ENCODE assay signal across 17 cellular contexts in the genomic region with DNA sequence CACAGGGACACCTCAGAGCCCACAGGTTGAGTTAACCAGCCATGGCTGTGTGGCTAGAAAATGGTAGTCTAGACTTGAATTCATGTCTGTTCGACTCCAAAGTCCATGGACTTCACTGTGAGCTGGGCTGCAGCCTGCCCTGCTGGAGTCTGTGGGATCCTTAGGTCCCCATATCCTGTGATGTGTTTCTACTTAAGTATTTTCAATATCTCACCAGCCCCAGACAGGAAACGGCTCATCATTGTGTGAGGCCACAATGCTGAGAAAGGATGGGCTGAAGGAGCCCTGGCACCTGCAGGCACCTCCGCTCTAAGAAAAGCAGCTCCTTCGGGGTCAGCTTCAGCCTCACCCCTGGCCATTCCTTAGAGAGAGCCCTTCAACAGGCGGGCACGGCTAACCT.
DNase-seq lines count a peak whose midpoint lies in the region; ATAC-seq and TF ChIP-seq lines count a peak whose summit lies in the region.
"Had no signal": no experiment of that assay in that cellular context is flagged by ENCODE, and none has a peak within 500 bp of the region (broad histone marks: within the 10 kb centered on the region; RNA-seq: fewer than 3 reads in every experiment).

No MANE protein-coding gene starts in this region.

- BruUV-seq in A673 (replicated peaks; lab: Mats Ljungman, UMichigan), result no TSS peak

- no peak overlapping the region for H3K27ac ChIP-seq in A673 (ENCODE audit: low read depth, low read length, poor library complexity, severe bottlenecking)
- H3K27ac ChIP-seq in RWPE2 (ENCODE audit: poor library complexity, severe bottlenecking), result no peak overlapping the region
- H3K27ac ChIP-seq: breast epithelium, coronary artery, heart left ventricle, prostate gland, tibial artery had no signal

- H3K36me3 ChIP-seq in A673 (ENCODE audit: insufficient read depth, low read length, poor library complexity, severe bottlenecking) (no peaks in the 10 kb centered on the region), RWPE2 (ENCODE audit: low read depth) (no peaks in the 10 kb centered on the region)
- H3K36me3 ChIP-seq: breast epithelium, prostate gland had no signal

- TF ChIP-seq CTCF in A673 (conservative IDR thresholded peaks at IDR 0.05; ENCODE audit: low read depth, low read length), result no peak
- TF ChIP-seq CTCF in RWPE2 (IDR thresholded peaks at IDR 0.05; ENCODE audit: poor library complexity, severe bottlenecking), result no peak
- TF ChIP-seq CTCF in GM13976 (IDR thresholded peaks at IDR 0.05; ENCODE audit: borderline replicate concordance, control extremely low read depth, extremely low read depth, insufficient read depth, missing control alignments), result no peak

- peak; percentile 41 for DNase-seq in A673 (ENCODE audit: low spot score)
- DNase-seq in ELR (ENCODE audit: low read depth), result peak; percentile 50
- no peak for DNase-seq in RWPE2 (ENCODE audit: low spot score)
- DNase-seq in effector memory CD8-positive, alpha-beta T cell, result no peak
- no peak for DNase-seq in GM13976 (ENCODE audit: low spot score)
- no peak for DNase-seq in putamen (ENCODE audit: low spot score)
- DNase-seq in ureter (ENCODE audit: low spot score), result no peak
- DNase-seq: CD8-positive, alpha-beta memory T cell; HCEC 1CT; heart left ventricle; NCI-H1105 treated with DMSO at 0.1 percent for 48 hours; NCI-H524; stimulated activated naive CD4-positive, alpha-beta T cell treated with Interleukin-2 at 50 U/mL for 16 hours; tibial artery had no signal

- no peaks in the 10 kb centered on the region for H3K9me3 Mint-ChIP-seq in effector memory CD8-positive, alpha-beta T cell
- H3K9me3 Mint-ChIP-seq: CD8-positive, alpha-beta memory T cell had no signal

- in situ Hi-C loops in GM13976 (cut with MboI; ENCODE audit: low sequenced_read_pairs, unreplicated experiment), result no loop called here

- CTCF ChIA-PET in A673 (lab: Charles Lee), result no interaction called here

- H3K9me3 ChIP-seq in A673 (ENCODE audit: low read depth, low read length, poor library complexity, severe bottlenecking) (no peaks in the 10 kb centered on the region), RWPE2 (ENCODE audit: severe bottlenecking) (no peaks in the 10 kb centered on the region)
- H3K9me3 ChIP-seq: breast epithelium, heart left ventricle, prostate gland, tibial artery had no signal

- intact Hi-C loops in A673 (cut with micrococcal nuclease; ENCODE audit: unreplicated experiment), result no loop called here

- H3K4me1 ChIP-seq in A673 (ENCODE audit: insufficient read depth, low read length, poor library complexity, severe bottlenecking), result peaks cover under 1% of the 10 kb centered on the region
- no peaks in the 10 kb centered on the region for H3K4me1 ChIP-seq in RWPE2 (ENCODE audit: insufficient read depth, poor library complexity, severe bottlenecking)
- H3K4me1 ChIP-seq: breast epithelium, prostate gland had no signal

- no peaks in the 10 kb centered on the region for H3K27me3 ChIP-seq in A673 (replicated peaks; ENCODE audit: insufficient read depth, low read depth, low read length, poor library complexity)
- no peaks in the 10 kb centered on the region for H3K27me3 ChIP-seq in RWPE2 (ENCODE audit: insufficient read depth, poor library complexity, severe bottlenecking)
- H3K27me3 ChIP-seq: breast epithelium, heart left ventricle, tibial artery had no signal

- H3K27me3 Mint-ChIP-seq in effector memory CD8-positive, alpha-beta T cell, result no peaks in the 10 kb centered on the region
- H3K27me3 Mint-ChIP-seq: CD8-positive, alpha-beta memory T cell had no signal

- no peaks in the 10 kb centered on the region for H3K36me3 Mint-ChIP-seq in effector memory CD8-positive, alpha-beta T cell (ENCODE audit: insufficient read depth)
- H3K36me3 Mint-ChIP-seq: CD8-positive, alpha-beta memory T cell had no signal

- no peak overlapping the region for H3K27ac Mint-ChIP-seq in effector memory CD8-positive, alpha-beta T cell

- POLR2A ChIA-PET in A673 (lab: Charles Lee; ENCODE audit: low non-redundant PET), result no interaction called here

- no peak overlapping the region for H3K4me3 Mint-ChIP-seq in effector memory CD8-positive, alpha-beta T cell

- peak; percentile 29; the same call in 1 of the 3 replicates for ATAC-seq in RWPE2 (ENCODE audit: low read depth)
- peak; percentile 75 for ATAC-seq in effector memory CD8-positive, alpha-beta T cell (replicated peaks)
- ATAC-seq: heart left ventricle had no signal

- H3K4me1 Mint-ChIP-seq in effector memory CD8-positive, alpha-beta T cell (ENCODE audit: low read depth in 2 of 2), result peaks cover 13 to 23% of the 10 kb centered on the region in 2 donors

- H3K4me3 ChIP-seq in A673 (ENCODE audit: low read depth, low read length, poor library complexity, severe bottlenecking), result no peak overlapping the region
- H3K4me3 ChIP-seq in RWPE2 (ENCODE audit: severe bottlenecking), result no peak overlapping the region
- H3K4me3 ChIP-seq: breast epithelium, coronary artery, heart left ventricle, prostate gland, tibial artery had no signal

Comparison
In these comparisons a context has a peak if more than half of its experiments do, and no peak if none do; other contexts are left out.
1. DNase-seq: peak in A673 (single experiment) and ELR (single experiment); none in RWPE2 (single experiment), effector memory CD8-positive, alpha-beta T cell (0 of 3), GM13976 (single experiment), putamen (single experiment) and ureter (single experiment).